Comparison of ENCODE assay signal across 25 cellular contexts in genomic region chr6:149087898-149088297, GRCh38.
"Had no signal": no experiment of that assay in that cellular context is flagged by ENCODE, and none has a peak within 500 bp of the region (broad histone marks: within the 10 kb centered on the region; RNA-seq: fewer than 3 reads in every experiment).

No MANE protein-coding gene starts in this region.

- H3K4me1 Mint-ChIP-seq: activated B cell treated with CpG ODN at 0.5 μM for 24 hours had no signal

- H3K4me3 Mint-ChIP-seq: activated B cell treated with CpG ODN at 0.5 μM for 24 hours; activated CD8-positive, alpha-beta T cell treated with anti-CD3 and anti-CD28 coated beads, Interleukin-2, amount 10 ng/mL, durations not matched to agents 7 days and 5 days; activated naive CD8-positive, alpha-beta T cell treated with anti-CD3 and anti-CD28 coated beads, Interleukin-2, amount 10 ng/mL, durations not matched to agents 7 days and 5 days; activated T-cell treated with anti-CD3 and anti-CD28 coated beads, Interleukin-2, amount 50 U/mL, for 24 hours; central memory CD8-positive, alpha-beta T cell; T-helper 17 cell had no signal

- H3K9me3 ChIP-seq: adrenal gland, SJSA1 had no signal

- H3K27ac Mint-ChIP-seq: activated B cell treated with CpG ODN at 0.5 μM for 24 hours; activated CD8-positive, alpha-beta T cell treated with anti-CD3 and anti-CD28 coated beads, Interleukin-2, amount 10 ng/mL, durations not matched to agents 7 days and 5 days; activated naive CD8-positive, alpha-beta T cell treated with anti-CD3 and anti-CD28 coated beads, Interleukin-2, amount 10 ng/mL, durations not matched to agents 7 days and 5 days; activated T-cell treated with anti-CD3 and anti-CD28 coated beads, Interleukin-2, amount 50 U/mL, for 24 hours had no signal

- H3K27me3 Mint-ChIP-seq: activated B cell treated with CpG ODN at 0.5 μM for 24 hours; activated naive CD8-positive, alpha-beta T cell treated with anti-CD3 and anti-CD28 coated beads, Interleukin-2, amount 10 ng/mL, durations not matched to agents 7 days and 5 days; activated T-cell treated with anti-CD3 and anti-CD28 coated beads, Interleukin-2, amount 50 U/mL, for 24 hours; central memory CD8-positive, alpha-beta T cell; T-helper 17 cell had no signal

- H3K36me3 ChIP-seq: adrenal gland, SJSA1 had no signal

- DNase-seq: activated B cell treated with CpG ODN at 0.5 μM for 24 hours; activated CD4-positive, alpha-beta T cell treated with anti-CD3 and anti-CD28 coated beads for 1 hour; activated CD4-positive, alpha-beta T cell treated with anti-CD3 and anti-CD28 coated beads, Interleukin-2, amount 50 U/mL, for 1 hour; activated CD8-positive, alpha-beta memory T cell treated with anti-CD3 and anti-CD28 coated beads, Interleukin-2, amount 50 U/mL, for 48 hours; activated CD8-positive, alpha-beta T cell treated with anti-CD3 and anti-CD28 coated beads, Interleukin-2, amount 10 ng/mL, durations not matched to agents 7 days and 5 days; activated naive CD4-positive, alpha-beta T cell treated with anti-CD3 and anti-CD28 coated beads, Interleukin-2, amount 50 U/mL, for 16 hours; activated naive CD8-positive, alpha-beta T cell treated with anti-CD3 and anti-CD28 coated beads, Interleukin-2, amount 10 ng/mL, durations not matched to agents 7 days and 5 days; activated T-cell treated with anti-CD3 and anti-CD28 coated beads, Interleukin-2, amount 50 U/mL, for 24 hours; adrenal gland; aorta; Karpas-422; MM.1S; NCI-H1105; NCI-H1436; NCI-H1694 treated with DMSO at 0.1 percent for 48 hours; NCI-H2029 treated with DMSO at 0.1 percent for 48 hours; NCI-H510A treated with DMSO at 0.1 percent for 48 hours; NCI-H69; SHP77; SW 1271; T-helper 17 cell; T-helper 9 cell had no signal

- H3K4me3 ChIP-seq: adrenal gland, SJSA1 had no signal

- H3K9me3 Mint-ChIP-seq: activated B cell treated with CpG ODN at 0.5 μM for 24 hours; activated naive CD8-positive, alpha-beta T cell treated with anti-CD3 and anti-CD28 coated beads, Interleukin-2, amount 10 ng/mL, durations not matched to agents 7 days and 5 days; activated T-cell treated with anti-CD3 and anti-CD28 coated beads, Interleukin-2, amount 50 U/mL, for 24 hours; central memory CD8-positive, alpha-beta T cell had no signal

- H3K27me3 ChIP-seq: adrenal gland, SJSA1 had no signal

- H3K27ac ChIP-seq: adrenal gland, SJSA1 had no signal

- H3K4me1 ChIP-seq: adrenal gland had no signal

- ATAC-seq: activated CD8-positive, alpha-beta T cell treated with anti-CD3 and anti-CD28 coated beads, Interleukin-2, amount 10 ng/mL, durations not matched to agents 7 days and 5 days; SK-N-SH treated with all-trans-retinoic acid at 6 μM for 48 hours; T-helper 17 cell had no signal
